ENCODE assay signal across 2 cellular contexts in genomic region chr14:20557212-20557542, GRCh38.
TF ChIP-seq lines count a peak whose summit lies in the region.

No MANE protein-coding gene starts in this region.

TF ChIP-seq in GM23338, 12 proteins besides CTCF, POLR2A, EP300 and RAD21:
- TF ChIP-seq JUNB (IDR thresholded peaks at IDR 0.05; ENCODE audit: unreplicated experiment), result no peak
- TF ChIP-seq STAT1 (IDR thresholded peaks at IDR 0.05; ENCODE audit: unreplicated experiment), result no peak
- no peak for TF ChIP-seq ZNF331 (CRISPR knock-in tag; IDR thresholded peaks at IDR 0.05; ENCODE audit: low read depth)
- TF ChIP-seq ZNF462 (CRISPR knock-in tag; IDR thresholded peaks at IDR 0.05), result no peak
- TF ChIP-seq POLR2AphosphoS5 (IDR thresholded peaks at IDR 0.05; ENCODE audit: low read depth), result no peak
- TF ChIP-seq ZNF114 (CRISPR knock-in tag; IDR thresholded peaks at IDR 0.05), result no peak
- no peak for TF ChIP-seq CREB1 (CRISPR knock-in tag; IDR thresholded peaks at IDR 0.05; ENCODE audit: low read depth)
- TF ChIP-seq NANOG (IDR thresholded peaks at IDR 0.05; ENCODE audit: borderline replicate concordance), result no peak
- TF ChIP-seq, protein P1, sequence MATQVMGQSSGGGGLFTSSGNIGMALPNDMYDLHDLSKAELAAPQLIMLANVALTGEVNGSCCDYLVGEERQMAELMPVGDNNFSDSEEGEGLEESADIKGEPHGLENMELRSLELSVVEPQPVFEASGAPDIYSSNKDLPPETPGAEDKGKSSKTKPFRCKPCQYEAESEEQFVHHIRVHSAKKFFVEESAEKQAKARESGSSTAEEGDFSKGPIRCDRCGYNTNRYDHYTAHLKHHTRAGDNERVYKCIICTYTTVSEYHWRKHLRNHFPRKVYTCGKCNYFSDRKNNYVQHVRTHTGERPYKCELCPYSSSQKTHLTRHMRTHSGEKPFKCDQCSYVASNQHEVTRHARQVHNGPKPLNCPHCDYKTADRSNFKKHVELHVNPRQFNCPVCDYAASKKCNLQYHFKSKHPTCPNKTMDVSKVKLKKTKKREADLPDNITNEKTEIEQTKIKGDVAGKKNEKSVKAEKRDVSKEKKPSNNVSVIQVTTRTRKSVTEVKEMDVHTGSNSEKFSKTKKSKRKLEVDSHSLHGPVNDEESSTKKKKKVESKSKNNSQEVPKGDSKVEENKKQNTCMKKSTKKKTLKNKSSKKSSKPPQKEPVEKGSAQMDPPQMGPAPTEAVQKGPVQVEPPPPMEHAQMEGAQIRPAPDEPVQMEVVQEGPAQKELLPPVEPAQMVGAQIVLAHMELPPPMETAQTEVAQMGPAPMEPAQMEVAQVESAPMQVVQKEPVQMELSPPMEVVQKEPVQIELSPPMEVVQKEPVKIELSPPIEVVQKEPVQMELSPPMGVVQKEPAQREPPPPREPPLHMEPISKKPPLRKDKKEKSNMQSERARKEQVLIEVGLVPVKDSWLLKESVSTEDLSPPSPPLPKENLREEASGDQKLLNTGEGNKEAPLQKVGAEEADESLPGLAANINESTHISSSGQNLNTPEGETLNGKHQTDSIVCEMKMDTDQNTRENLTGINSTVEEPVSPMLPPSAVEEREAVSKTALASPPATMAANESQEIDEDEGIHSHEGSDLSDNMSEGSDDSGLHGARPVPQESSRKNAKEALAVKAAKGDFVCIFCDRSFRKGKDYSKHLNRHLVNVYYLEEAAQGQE (IDR thresholded peaks at IDR 0.05; ENCODE audit: unreplicated experiment), result no peak
- no peak for TF ChIP-seq EZH2 (IDR thresholded peaks at IDR 0.05; ENCODE audit: low read depth, unreplicated experiment)
- TF ChIP-seq EZH2phosphoT487 (IDR thresholded peaks at IDR 0.05; ENCODE audit: unreplicated experiment), result no peak
- no peak for TF ChIP-seq ETS1 (IDR thresholded peaks at IDR 0.05)

TF ChIP-seq in H1, 55 proteins besides CTCF, POLR2A, EP300 and RAD21:
- TF ChIP-seq SP2 (IDR thresholded peaks at IDR 0.05; ENCODE audit: low read length) (no peak), BRCA1 (IDR thresholded peaks at IDR 0.05; ENCODE audit: low read depth, low read length) (no peak), KDM5A (IDR thresholded peaks at IDR 0.05; ENCODE audit: low read length) (no peak), PHF8 (conservative IDR thresholded peaks at IDR 0.05; ENCODE audit: low read depth, low read length) (no peak), TBP (IDR thresholded peaks at IDR 0.05; ENCODE audit: low read depth, low read length) (no peak), SUZ12 (IDR thresholded peaks at IDR 0.05; ENCODE audit: low read length) (no peak), ATF2 (IDR thresholded peaks at IDR 0.05; ENCODE audit: low read length) (no peak), BCL11A (IDR thresholded peaks at IDR 0.05; ENCODE audit: low read depth in 2 of 2, low read length in 2 of 2) (no peak), HDAC2 (IDR thresholded peaks at IDR 0.05; ENCODE audit: borderline replicate concordance in 1 of 2, low read depth in 2 of 2, low read length in 2 of 2) (no peak), POLR2AphosphoS5 (IDR thresholded peaks at IDR 0.05; ENCODE audit: low read depth, low read length) (no peak), NRF1 (IDR thresholded peaks at IDR 0.05; ENCODE audit: low read depth, low read length) (no peak), RBBP5 (IDR thresholded peaks at IDR 0.05; ENCODE audit: borderline replicate concordance, low read depth, low read length) (no peak), CHD1 (IDR thresholded peaks at IDR 0.05; ENCODE audit: low read depth, low read length) (no peak), RNF2 (IDR thresholded peaks at IDR 0.05; ENCODE audit: borderline replicate concordance, low read depth, low read length, missing control alignments, poor library complexity, severe bottlenecking) (no peak), SIRT6 (IDR thresholded peaks at IDR 0.05; ENCODE audit: low read length) (no peak), CEBPB (IDR thresholded peaks at IDR 0.05; ENCODE audit: low read depth, low read length) (no peak), CREB1 (IDR thresholded peaks at IDR 0.05) (no peak)
- TF ChIP-seq, protein P2, sequence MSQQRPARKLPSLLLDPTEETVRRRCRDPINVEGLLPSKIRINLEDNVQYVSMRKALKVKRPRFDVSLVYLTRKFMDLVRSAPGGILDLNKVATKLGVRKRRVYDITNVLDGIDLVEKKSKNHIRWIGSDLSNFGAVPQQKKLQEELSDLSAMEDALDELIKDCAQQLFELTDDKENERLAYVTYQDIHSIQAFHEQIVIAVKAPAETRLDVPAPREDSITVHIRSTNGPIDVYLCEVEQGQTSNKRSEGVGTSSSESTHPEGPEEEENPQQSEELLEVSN (IDR thresholded peaks at IDR 0.05), result no peak
- TF ChIP-seq, protein P3, sequence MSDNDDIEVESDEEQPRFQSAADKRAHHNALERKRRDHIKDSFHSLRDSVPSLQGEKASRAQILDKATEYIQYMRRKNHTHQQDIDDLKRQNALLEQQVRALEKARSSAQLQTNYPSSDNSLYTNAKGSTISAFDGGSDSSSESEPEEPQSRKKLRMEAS (IDR thresholded peaks at IDR 0.05), result no peak
